Comparison of ENCODE assay signal across 1 cellular context in the genomic region with DNA sequence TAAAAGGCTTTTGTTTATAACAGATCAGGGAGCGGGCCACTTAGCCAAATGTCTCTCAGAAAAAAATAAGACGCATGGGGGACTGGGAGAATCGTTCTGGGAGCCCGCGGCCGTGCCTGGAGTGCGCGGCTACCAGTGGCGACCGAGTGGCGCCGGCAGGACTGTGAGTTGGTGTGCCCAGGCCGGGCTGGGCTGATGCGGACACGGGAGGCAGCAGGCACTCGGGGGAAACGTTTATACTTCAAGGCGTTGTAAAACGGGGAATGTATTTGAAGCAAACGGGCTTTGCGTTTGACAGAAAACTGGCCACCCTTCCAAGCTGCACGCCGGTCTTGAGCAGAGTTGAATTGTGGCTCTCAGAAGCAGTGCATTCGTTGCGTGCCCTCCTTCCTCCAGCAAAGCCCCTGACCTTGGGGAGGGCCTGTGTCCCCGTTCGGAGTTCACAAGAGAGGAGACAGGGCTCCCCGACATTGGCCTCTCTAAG.
TF ChIP-seq lines count a peak whose summit lies in the region.

No MANE protein-coding gene starts in this region.

TF ChIP-seq in endothelial cell of umbilical vein, 7 proteins besides CTCF, POLR2A, EP300 and RAD21 (continued from another document):
- TF ChIP-seq MAX (IDR thresholded peaks at IDR 0.05; ENCODE audit: insufficient read depth, insufficient read length) (no peak), GATA2 (IDR thresholded peaks at IDR 0.05; ENCODE audit: insufficient read depth, insufficient read length, low read depth, low read length) (no peak), POLR2AphosphoS5 (IDR thresholded peaks at IDR 0.05; ENCODE audit: insufficient read depth, low read depth, low read length) (no peak), MYC (IDR thresholded peaks at IDR 0.05; ENCODE audit: low read depth, low read length) (no peak), FOS (IDR thresholded peaks at IDR 0.05; ENCODE audit: borderline replicate concordance, insufficient read depth, low read length) (no peak)
